8 cellular contexts compared by ENCODE assay signal in genomic region chr17:6443692-6444572, GRCh38. TPM values are rescaled to one million over a fixed set of nuclear protein-coding genes. Genes with fewer than 3 reads are reported as not detected.
A peak's percentile ranks its signal among the peaks of the same experiment; 100 is the strongest.
DNase-seq lines count a peak whose midpoint lies in the region; ATAC-seq, FAIRE-seq and TF ChIP-seq lines count a peak whose summit lies in the region.

Gene PIMREG, plus strand, starts transcription at chr17:6444455. Its CDS starts 656 bp downstream, at chr17:6445111.

- peak within 1 kb of the TSS; percentile 88 for H2AFZ ChIP-seq in keratinocyte (ENCODE audit: control insufficient read depth, low read length)

- dilution Hi-C loops in keratinocyte (cut with MboI; ENCODE audit: extremely low pct_ligation_motif_present, low sequenced_read_pairs), result no loop called here

- H3K9ac ChIP-seq in keratinocyte (ENCODE audit: control insufficient read depth, extremely low read depth, insufficient read depth, low read length), result peak within 1 kb of the TSS; percentile 76

- H3K9me1 ChIP-seq in keratinocyte (ENCODE audit: control insufficient read depth, extremely low read depth, insufficient read depth, low read length), result no peaks in the 10 kb centered on the region

- no peak for TF ChIP-seq CTCF in keratinocyte (optimal IDR thresholded peaks at IDR 0.05 in 1 of 3, IDR thresholded peaks at IDR 0.05 in 1 of 3, conservative IDR thresholded peaks at IDR 0.05 in 1 of 3; ENCODE audit: extremely low read depth in 1 of 3, insufficient read depth in 2 of 3, low read length in 3 of 3)

- H3K9me3 ChIP-seq in keratinocyte (ENCODE audit: control insufficient read depth, low read depth, low read length), result no peaks in the 10 kb centered on the region

- H3K4me3 ChIP-seq in keratinocyte (ENCODE audit: control insufficient read depth in 2 of 3, extremely low read depth in 1 of 3, insufficient read depth in 2 of 3, low read depth in 1 of 3, low read length in 3 of 3), result peak within 1 kb of the TSS; percentile 54 to 80 (median 78)

- H3K4me2 ChIP-seq in keratinocyte (ENCODE audit: control insufficient read depth, extremely low read depth, insufficient read depth, low read depth, low read length), result peak within 1 kb of the TSS; percentile 97

- H3K27me3 ChIP-seq in keratinocyte (ENCODE audit: control insufficient read depth, extremely low read depth, insufficient read depth, low read length), result no peaks in the 10 kb centered on the region

- no peaks in the 10 kb centered on the region for H3K79me2 ChIP-seq in keratinocyte (ENCODE audit: control insufficient read depth, insufficient read depth, low read length)

- peak within 1 kb of the TSS; percentile 73 for H3K27ac ChIP-seq in keratinocyte (ENCODE audit: control insufficient read depth, insufficient read depth, low read length)

- peak; percentile 58 for TF ChIP-seq POLR2A in GM18526 (IDR thresholded peaks at IDR 0.05; ENCODE audit: extremely low read depth, insufficient read length)

- H3K36me3 ChIP-seq in keratinocyte (ENCODE audit: control insufficient read depth in 2 of 2, extremely low read depth in 1 of 2, insufficient read depth in 2 of 2, low read length in 2 of 2), result peaks cover 0 to 6% of the 10 kb centered on the region in 2 experiments

- ATAC-seq in HG03066 (IDR thresholded peaks at IDR 0.05; ENCODE audit: low read depth, unreplicated experiment), result peak; percentile 82

- H4K20me1 ChIP-seq in keratinocyte (ENCODE audit: control insufficient read depth, extremely low read depth, insufficient read depth, low read length), result no peaks in the 10 kb centered on the region

- FAIRE-seq in keratinocyte (lab: Jason Lieb, UNC), result peak; percentile 65

- DNase-seq in A172 (ENCODE audit: low spot score) (peak; percentile 91), NCI-H2171 treated with DMSO at 0.1 percent for 48 hours (lab: John Stamatoyannopoulos, UW) (peak; percentile 93), keratinocyte (ENCODE audit: low read depth, low spot score) (peak; percentile 32)
- DNase-seq in activated CD4-positive, CD25-positive, alpha-beta regulatory T cell (lab: John Stamatoyannopoulos, UW), result peak; percentile 87 to 90 (median 88)
- peak; percentile 81 for DNase-seq in central memory CD4-positive, alpha-beta T cell
- peak; percentile 95 for DNase-seq in stimulated activated CD4-positive, alpha-beta T cell treated with anti-CD3 and anti-CD28 coated beads, Interleukin-12 subunit alpha, Interleukin-12 subunit beta, amount 100 ng/mL, for 4 hours

- H3K4me1 ChIP-seq in keratinocyte (ENCODE audit: control insufficient read depth, extremely low read depth, insufficient read depth, low read length), result peaks cover 15% of the 10 kb centered on the region

RNA-seq across cellular contexts. Expression of gene PIMREG, which starts in this region (rescaled TPM):
- total RNA-seq in A172 (2014; rRNA removed; shearing (Covaris generic)), result 81.2 and 96.3 TPM in 2 replicates
- polyA plus RNA-seq in keratinocyte, result 1.7 to 7.5 TPM (median 6.5 TPM) in 3 replicates
- polyA plus RNA-seq in keratinocyte (2011; ENCODE audit: low read depth), result not detected
- 1.8 TPM in 2 replicates for polyA plus RNA-seq in keratinocyte (2011; cell fraction: cytosol; rRNA removed)
- 1.3 TPM in 2 replicates for polyA plus RNA-seq in keratinocyte (2011; cell fraction: nucleus; rRNA removed)
- polyA plus RNA-seq in keratinocyte (2012; ENCODE audit: low replicate concordance), result 0.44 and 6.0 TPM in 2 replicates
- 1.2 to 3.3 TPM (median 2.7 TPM) in 3 replicates for polyA minus RNA-seq in keratinocyte
- polyA minus RNA-seq in keratinocyte (2011; cell fraction: cytosol; rRNA and poly(A)+ RNA removed), result 3.1 TPM
- polyA minus RNA-seq in keratinocyte (2011; cell fraction: nucleus; rRNA and poly(A)+ RNA removed), result 0.47 and 0.95 TPM in 2 replicates

Comparison
In these comparisons a context has a peak if more than half of its experiments do, and no peak if none do; other contexts are left out.
1. Peak in every context shown above with its lines: DNase-seq, ATAC-seq, H3K4me3 ChIP-seq and H3K27ac ChIP-seq.
2. DNase-seq: peak in every context shown above with its lines; median percentile 95 in stimulated activated CD4-positive, alpha-beta T cell treated with anti-CD3 and anti-CD28 coated beads, Interleukin-12 subunit alpha, Interleukin-12 subunit beta, amount 100 ng/mL, for 4 hours; 93 in NCI-H2171 treated with DMSO at 0.1 percent for 48 hours; 91 in A172; 88 in activated CD4-positive, CD25-positive, alpha-beta regulatory T cell; 81 in central memory CD4-positive, alpha-beta T cell; 32 in keratinocyte.